ENCODE assay signal across 19 cellular contexts in genomic region chr3:198062068-198062465, GRCh38.
DNase-seq lines count a peak whose midpoint lies in the region; ATAC-seq and TF ChIP-seq lines count a peak whose summit lies in the region.
"Had no signal": no experiment of that assay in that cellular context is flagged by ENCODE, and none has a peak within 500 bp of the region (broad histone marks: within the 10 kb centered on the region; RNA-seq: fewer than 3 reads in every experiment).

No MANE protein-coding gene starts in this region.

- H3K9ac ChIP-seq in Loucy (ENCODE audit: low read depth, low read length, poor library complexity, severe bottlenecking), result peak overlapping the region; percentile 4
- H3K9ac ChIP-seq: BLaER1 had no signal

- no peak overlapping the region for H3K4me3 ChIP-seq in Loucy (ENCODE audit: low read length, poor library complexity, severe bottlenecking)
- H3K4me3 ChIP-seq in choroid plexus epithelial cell (ENCODE audit: low read depth, low read length), result no peak overlapping the region
- H3K4me3 ChIP-seq in vagina, result no peak overlapping the region
- H3K4me3 ChIP-seq: BLaER1, GM23338, HAP-1 had no signal

- H3K27me3 ChIP-seq in Loucy (ENCODE audit: insufficient read depth, low read length, poor library complexity, severe bottlenecking) (no peaks in the 10 kb centered on the region), vagina (no peaks in the 10 kb centered on the region)
- H3K27me3 ChIP-seq: BLaER1 had no signal

- peak overlapping the region; percentile 25 for H3K4me2 ChIP-seq in Loucy (ENCODE audit: low read depth, low read length, poor library complexity, severe bottlenecking)
- H3K4me2 ChIP-seq: BLaER1, GM23338 had no signal

- peak overlapping the region; percentile 88 for H3K27ac Mint-ChIP-seq in activated T-cell treated with anti-CD3 and anti-CD28 coated beads, Interleukin-2, amount 50 U/mL, for 24 hours
- H3K27ac Mint-ChIP-seq: B cell; CD4-positive, CD25-positive, alpha-beta regulatory T cell; CD8-positive, alpha-beta T cell; GM23338 had no signal

- no peak overlapping the region for H3K27ac ChIP-seq in vagina
- H3K27ac ChIP-seq: 22Rv1, BLaER1, C4-2B had no signal

- no peak for DNase-seq in activated T-cell treated with anti-CD3 and anti-CD28 coated beads, Interleukin-2, amount 50 U/mL, for 24 hours
- DNase-seq in activated T-cell treated with anti-CD3 and anti-CD28 coated beads for 4 hours (no peak), choroid plexus epithelial cell (ENCODE audit: low read depth) (peak; percentile 17), left lobe of liver (ENCODE audit: low spot score) (no peak), MV-4-11 (lab: John Stamatoyannopoulos, UW) (no peak), vagina (ENCODE audit: extremely low spot score in 2 of 2) (no peak)
- DNase-seq: Caco-2; CD4-positive, CD25-positive, alpha-beta regulatory T cell; CD8-positive, alpha-beta T cell; DMS153; DND-41 had no signal

- no peaks in the 10 kb centered on the region for H3K9me2 ChIP-seq in Loucy (replicated peaks; ENCODE audit: low read depth, low read length)

- H3K27me3 Mint-ChIP-seq in activated T-cell treated with anti-CD3 and anti-CD28 coated beads, Interleukin-2, amount 50 U/mL, for 24 hours, result peaks cover 2% of the 10 kb centered on the region

- TF ChIP-seq CTCF in Loucy (conservative IDR thresholded peaks at IDR 0.05; ENCODE audit: low read length) (no peak), choroid plexus epithelial cell (conservative IDR thresholded peaks at IDR 0.05; ENCODE audit: low read depth, low read length) (no peak), vagina (IDR thresholded peaks at IDR 0.05) (no peak)

- ATAC-seq in left lobe of liver (peak; percentile 37), GM18519 (IDR thresholded peaks at IDR 0.05; ENCODE audit: low FRiP score, unreplicated experiment) (no peak)
- ATAC-seq: CD8-positive, alpha-beta T cell; GM23338 had no signal

- peaks cover 24% of the 10 kb centered on the region for H3K4me1 ChIP-seq in Loucy (ENCODE audit: insufficient read depth, low read length, poor library complexity, severe bottlenecking)
- no peaks in the 10 kb centered on the region for H3K4me1 ChIP-seq in vagina
- H3K4me1 ChIP-seq: Caco-2, HAP-1 had no signal

- H3K79me2 ChIP-seq in Loucy (ENCODE audit: insufficient read depth, low read length), result no peaks in the 10 kb centered on the region

- no peaks in the 10 kb centered on the region for H4K20me1 ChIP-seq in Loucy (ENCODE audit: insufficient read depth, low read length, poor library complexity, severe bottlenecking)
- H4K20me1 ChIP-seq: BLaER1 had no signal

- H3K4me3 Mint-ChIP-seq in activated T-cell treated with anti-CD3 and anti-CD28 coated beads, Interleukin-2, amount 50 U/mL, for 24 hours, result no peak overlapping the region
- H3K4me3 Mint-ChIP-seq: B cell; CD4-positive, CD25-positive, alpha-beta regulatory T cell; CD8-positive, alpha-beta T cell; GM23338 had no signal

- H3K9me3 ChIP-seq in Loucy (ENCODE audit: insufficient read depth, low read depth, low read length), result no peaks in the 10 kb centered on the region
- no peaks in the 10 kb centered on the region for H3K9me3 ChIP-seq in vagina
- H3K9me3 ChIP-seq: BLaER1, Caco-2, HAP-1 had no signal

- no peak for TF ChIP-seq POLR2A in vagina (IDR thresholded peaks at IDR 0.05)

- H3K36me3 ChIP-seq in Loucy (ENCODE audit: insufficient read depth, low read length), result no peaks in the 10 kb centered on the region
- no peaks in the 10 kb centered on the region for H3K36me3 ChIP-seq in vagina
- H3K36me3 ChIP-seq: HAP-1 had no signal

- H3K9me3 Mint-ChIP-seq in activated T-cell treated with anti-CD3 and anti-CD28 coated beads, Interleukin-2, amount 50 U/mL, for 24 hours, result no peaks in the 10 kb centered on the region
- H3K9me3 Mint-ChIP-seq: CD4-positive, CD25-positive, alpha-beta regulatory T cell; CD8-positive, alpha-beta T cell had no signal

- peaks cover 43% of the 10 kb centered on the region for H3K36me3 Mint-ChIP-seq in activated T-cell treated with anti-CD3 and anti-CD28 coated beads, Interleukin-2, amount 50 U/mL, for 24 hours (ENCODE audit: low read depth)
- H3K36me3 Mint-ChIP-seq: CD4-positive, CD25-positive, alpha-beta regulatory T cell; CD8-positive, alpha-beta T cell had no signal

- H3F3A ChIP-seq in Loucy (ENCODE audit: low read depth), result no peaks in the 10 kb centered on the region

- H3K4me1 Mint-ChIP-seq in activated T-cell treated with anti-CD3 and anti-CD28 coated beads, Interleukin-2, amount 50 U/mL, for 24 hours (ENCODE audit: low read depth), result peaks cover 29% of the 10 kb centered on the region
- H3K4me1 Mint-ChIP-seq: CD4-positive, CD25-positive, alpha-beta regulatory T cell; GM23338 had no signal

- intact Hi-C loops in vagina (cut with DNase I), result no loop called here

- 0 out of 2 replicates have a peak overlapping the region, but pooled peaks have one; percentile 18 for H2AFZ ChIP-seq in Loucy (ENCODE audit: low read length)
- H2AFZ ChIP-seq: GM23338 had no signal
